Comparison of ENCODE assay signal across 22 cellular contexts in genomic region chr14:104114421-104115130, GRCh38. TPM values are rescaled to one million over a fixed set of nuclear protein-coding genes. Genes with fewer than 3 reads are reported as not detected.
DNase-seq lines count a peak whose midpoint lies in the region; ATAC-seq and TF ChIP-seq lines count a peak whose summit lies in the region.
"Had no signal": no experiment of that assay in that cellular context is flagged by ENCODE, and none has a peak within 500 bp of the region (broad histone marks: within the 10 kb centered on the region; RNA-seq: fewer than 3 reads in every experiment).

No MANE protein-coding gene starts in this region.

- no peaks in the 10 kb centered on the region for H3K36me3 ChIP-seq in SK-N-SH (replicated peaks in 1 of 2; ENCODE audit: control insufficient read depth in 1 of 2, insufficient read depth in 2 of 2, low read length in 1 of 2)
- no peaks in the 10 kb centered on the region for H3K36me3 ChIP-seq in osteoblast (ENCODE audit: insufficient read depth, low read length)
- H3K36me3 ChIP-seq: BE2C had no signal

- H3K9me3 ChIP-seq in SK-N-SH: no peaks in the 10 kb centered on the region
- no peaks in the 10 kb centered on the region for H3K9me3 ChIP-seq in osteoblast (ENCODE audit: low read depth, low read length)
- H3K9me3 ChIP-seq: BE2C, body of pancreas had no signal

- H2AFZ ChIP-seq in SK-N-SH (ENCODE audit: low read depth): no peak overlapping the region
- H2AFZ ChIP-seq in osteoblast (ENCODE audit: low read length): no peak overlapping the region

- 72% methylated on average over 23 of the region's 26 CpGs for WGBS in SK-N-SH (ENCODE audit: low lambda C conversion rate)

- H3K79me2 ChIP-seq in SK-N-SH (ENCODE audit: insufficient read depth) (no peaks in the 10 kb centered on the region), osteoblast (ENCODE audit: insufficient read depth, low read length) (no peaks in the 10 kb centered on the region)

- H3K4me3 Mint-ChIP-seq in CD14-positive monocyte: no peak overlapping the region
- H3K4me3 Mint-ChIP-seq: activated CD8-positive, alpha-beta T cell treated with anti-CD3 and anti-CD28 coated beads for 36 hours; activated T-cell treated with anti-CD3 and anti-CD28 coated beads, Interleukin-2, amount 50 U/mL, for 24 hours had no signal

- no peaks in the 10 kb centered on the region for H3K9me2 ChIP-seq in SK-N-SH

- H3K4me2 ChIP-seq in SK-N-SH (no peak overlapping the region), osteoblast (ENCODE audit: insufficient read depth, low read length) (no peak overlapping the region)

- no peak for TF ChIP-seq RAD21 in SK-N-SH (IDR thresholded peaks at IDR 0.05; ENCODE audit: low read length)

- intact Hi-C loops in CD14-positive monocyte (cut with micrococcal nuclease) (no loop called here), cardiac septum (cut with DNase I) (no loop called here)

- no peak overlapping the region for H3K27ac ChIP-seq in SK-N-SH (ENCODE audit: low read depth in 2 of 2, low read length in 1 of 2)
- H3K27ac ChIP-seq in osteoblast (ENCODE audit: low read depth, low read length): no peak overlapping the region
- H3K27ac ChIP-seq: 22Rv1, body of pancreas had no signal

- peaks cover 28 to 48% (median 32%) of the 10 kb centered on the region in 3 donors for H3K27me3 Mint-ChIP-seq in CD14-positive monocyte (ENCODE audit: low read depth in 3 of 3)

- H4K20me1 ChIP-seq in SK-N-SH (ENCODE audit: insufficient read depth) (no peaks in the 10 kb centered on the region), osteoblast (ENCODE audit: insufficient read depth, low read length) (no peaks in the 10 kb centered on the region)

- CTCF ChIA-PET in SK-N-SH (lab: Yijun Ruan, JAX): interaction anchor here (0.6 to 2.1 kb wide), 7 partner anchors 12 to 110 kb away, joined by 3 to 10 read pairs (median 4); no protein-coding TSS in a partner anchor

- H3K9ac ChIP-seq in SK-N-SH: no peak overlapping the region

- no peaks in the 10 kb centered on the region for H3K4me1 Mint-ChIP-seq in CD14-positive monocyte

- H3K4me1 ChIP-seq in SK-N-SH (ENCODE audit: control insufficient read depth in 1 of 2, insufficient read depth in 2 of 2, low read depth in 1 of 2, low read length in 1 of 2): peaks cover 0 to 10% of the 10 kb centered on the region in 2 experiments; a peak in 1 of 4 replicates
- H3K4me1 ChIP-seq in osteoblast (ENCODE audit: insufficient read depth, low read length): no peaks in the 10 kb centered on the region
- H3K4me1 ChIP-seq: BE2C had no signal

- H3K4me3 ChIP-seq in SK-N-SH (ENCODE audit: low read depth in 2 of 2, low read length in 1 of 2): no peak overlapping the region
- H3K4me3 ChIP-seq in osteoblast (ENCODE audit: insufficient read depth, low read length): no peak overlapping the region
- H3K4me3 ChIP-seq: body of pancreas had no signal

- peaks cover 0 to 5% (median 0%) of the 10 kb centered on the region in 7 donors for H3K9me3 Mint-ChIP-seq in CD14-positive monocyte
- H3K9me3 Mint-ChIP-seq: activated CD8-positive, alpha-beta T cell treated with anti-CD3 and anti-CD28 coated beads for 36 hours; activated T-cell treated with anti-CD3 and anti-CD28 coated beads, Interleukin-2, amount 50 U/mL, for 24 hours had no signal

- no peaks in the 10 kb centered on the region for H3K36me3 Mint-ChIP-seq in CD14-positive monocyte
- H3K36me3 Mint-ChIP-seq: activated naive CD8-positive, alpha-beta T cell had no signal

- no peak for TF ChIP-seq CTCF in SK-N-SH (IDR thresholded peaks at IDR 0.05)
- no peak for TF ChIP-seq CTCF in CD14-positive monocyte (IDR thresholded peaks at IDR 0.05)
- no peak for TF ChIP-seq CTCF in osteoblast (IDR thresholded peaks at IDR 0.05; ENCODE audit: extremely low read depth, low read depth, low read length)

- no peak for TF ChIP-seq EP300 in SK-N-SH (IDR thresholded peaks at IDR 0.05; ENCODE audit: borderline replicate concordance in 1 of 2, low read depth in 1 of 2, low read length in 1 of 2)

- POLR2A ChIA-PET in SK-N-SH (lab: Yijun Ruan, JAX): no interaction called here

- H3K27ac Mint-ChIP-seq in CD14-positive monocyte: peak overlapping the region in 1 of 7 donors; percentile 24
- H3K27ac Mint-ChIP-seq: activated CD8-positive, alpha-beta T cell treated with anti-CD3 and anti-CD28 coated beads for 36 hours; activated naive CD8-positive, alpha-beta T cell; activated T-cell treated with anti-CD3 and anti-CD28 coated beads, Interleukin-2, amount 50 U/mL, for 24 hours had no signal

- ATAC-seq in SK-N-SH treated with all-trans-retinoic acid at 6 μM for 48 hours: no peak
- ATAC-seq in GM18498 (IDR thresholded peaks at IDR 0.05; ENCODE audit: unreplicated experiment): no peak
- ATAC-seq in GM18858 (IDR thresholded peaks at IDR 0.05; ENCODE audit: unreplicated experiment): no peak
- ATAC-seq: activated CD8-positive, alpha-beta T cell treated with anti-CD3 and anti-CD28 coated beads for 36 hours; body of pancreas; PC-3 had no signal

- DNase-seq in SK-N-SH: peak; percentile 36
- DNase-seq in CD14-positive monocyte (ENCODE audit: low spot score): peak; percentile 43
- DNase-seq in cardiac septum (ENCODE audit: low spot score): peak; percentile 57
- DNase-seq in osteoblast (ENCODE audit: insufficient read length, low spot score, missing footprints): peak; percentile 77
- no peak for DNase-seq in NCI-H748 treated with DMSO at 0.1 percent for 48 hours (lab: John Stamatoyannopoulos, UW)
- DNase-seq: activated CD8-positive, alpha-beta T cell treated with anti-CD3 and anti-CD28 coated beads for 36 hours; activated T-cell treated with anti-CD3 and anti-CD28 coated beads, Interleukin-2, amount 50 U/mL, for 24 hours; COR-L47; DND-41; Kasumi-1; NCI-H1048; NCI-H2029 treated with DMSO at 0.1 percent for 48 hours; NCI-H345; PC-3 had no signal

- H3K27me3 ChIP-seq in SK-N-SH (ENCODE audit: insufficient read depth) (no peaks in the 10 kb centered on the region), osteoblast (ENCODE audit: insufficient read depth, low read length) (peaks cover 8% of the 10 kb centered on the region)

- no peaks in the 10 kb centered on the region for H3F3A ChIP-seq in SK-N-SH (replicated peaks; ENCODE audit: insufficient read depth)

TF ChIP-seq in SK-N-SH, 30 proteins besides CTCF, POLR2A, EP300 and RAD21:
- TF ChIP-seq TEAD4 (IDR thresholded peaks at IDR 0.05; ENCODE audit: borderline replicate concordance, insufficient read depth): no peak
- no peak for TF ChIP-seq GATA2 (CRISPR knock-in tag; IDR thresholded peaks at IDR 0.05)
- no peak for TF ChIP-seq SIN3A (IDR thresholded peaks at IDR 0.05; ENCODE audit: borderline replicate concordance, low read depth, low read length)
- no peak for TF ChIP-seq GABPA (IDR thresholded peaks at IDR 0.05; ENCODE audit: low read depth)
- no peak for TF ChIP-seq IRF3 (IDR thresholded peaks at IDR 0.05; ENCODE audit: low read depth, low read length)
- no peak for TF ChIP-seq YY1 (IDR thresholded peaks at IDR 0.05; ENCODE audit: low read depth)
- no peak for TF ChIP-seq FOXJ3 (CRISPR knock-in tag; IDR thresholded peaks at IDR 0.05)
- TF ChIP-seq SMC3 (IDR thresholded peaks at IDR 0.05; ENCODE audit: low read depth, low read length): no peak
- TF ChIP-seq FOXM1 (IDR thresholded peaks at IDR 0.05; ENCODE audit: low read depth): no peak

TF ChIP-seq in SK-N-SH treated with all-trans-retinoic acid at 6 μM for 48 hours, 23 proteins besides CTCF, POLR2A, EP300 and RAD21 (continues in another document):
- TF ChIP-seq RARB (CRISPR knock-in tag; IDR thresholded peaks at IDR 0.05) (no peak), POU6F1 (CRISPR knock-in tag; IDR thresholded peaks at IDR 0.05; ENCODE audit: borderline replicate concordance, low read depth) (no peak), GLIS3 (CRISPR knock-in tag; IDR thresholded peaks at IDR 0.05) (no peak), PATZ1 (CRISPR knock-in tag; IDR thresholded peaks at IDR 0.05; ENCODE audit: borderline replicate concordance) (no peak), ZNF8 (CRISPR knock-in tag; IDR thresholded peaks at IDR 0.05) (no peak), SNAI2 (CRISPR knock-in tag; IDR thresholded peaks at IDR 0.05) (no peak), PPARA (CRISPR knock-in tag; IDR thresholded peaks at IDR 0.05; ENCODE audit: borderline replicate concordance) (no peak), ARNTL (CRISPR knock-in tag; IDR thresholded peaks at IDR 0.05; ENCODE audit: borderline replicate concordance, low read depth) (no peak)

RNA-seq across cellular contexts. Expression of gene KIF26A, which starts 23.8 kb away (rescaled TPM):
- polyA plus RNA-seq in SK-N-SH (2012; rRNA removed) (1.4 and 1.7 TPM in 2 replicates), CD14-positive monocyte (not detected)
- 0.79 and 1.5 TPM in 2 replicates for polyA plus RNA-seq in SK-N-SH (2012; cell fraction: cytosol; rRNA removed)
- 2.1 and 4.0 TPM in 2 replicates for polyA plus RNA-seq in SK-N-SH (2012; cell fraction: nucleus; rRNA removed)
- total RNA-seq in cardiac septum (6.8 TPM), osteoblast (not detected in 2 replicates)

RNA-seq across cellular contexts. Expression of gene ASPG, which starts 29.1 kb away (rescaled TPM):
- polyA plus RNA-seq in SK-N-SH (2012; rRNA removed) (not detected in 2 replicates), CD14-positive monocyte (not detected)
- not detected in 2 replicates for polyA plus RNA-seq in SK-N-SH (2012; cell fraction: cytosol; rRNA removed)
- 0.01 TPM in 1 of 2 replicates, not detected in the other for polyA plus RNA-seq in SK-N-SH (2012; cell fraction: nucleus; rRNA removed)
- total RNA-seq in cardiac septum (4.4 TPM), osteoblast (under 0.01 TPM in 1 of 2 replicates, not detected in the other)
- total RNA-seq: activated CD8-positive, alpha-beta T cell treated with anti-CD3 and anti-CD28 coated beads for 36 hours; T-helper 2 cell treated with Interferon-gamma antibody and Interleukin-4, amounts not matched to agents 100 ng/mL and 5 ng/mL, for 36 hours had no signal
